9 cellular contexts compared by ENCODE assay signal in genomic region chr19:42122691-42123607, GRCh38. TPM values are rescaled to one million over a fixed set of nuclear protein-coding genes. Genes with fewer than 3 reads are reported as not detected.
DNase-seq lines count a peak whose midpoint lies in the region; ATAC-seq and TF ChIP-seq lines count a peak whose summit lies in the region.
"Had no signal": no experiment of that assay in that cellular context is flagged by ENCODE, and none has a peak within 500 bp of the region (broad histone marks: within the 10 kb centered on the region; RNA-seq: fewer than 3 reads in every experiment).

No MANE protein-coding gene starts in this region.

- peak overlapping the region; percentile 83 for H3K27ac ChIP-seq in OCI-LY1 (ENCODE audit: low read depth, low read length, poor library complexity, severe bottlenecking)
- H3K27ac ChIP-seq: breast epithelium had no signal

- DNase-seq in GM06990 (ENCODE audit: extremely low read depth, insufficient read length), result peak; percentile 64
- DNase-seq in activated T-helper 2 cell treated with anti-CD3 and anti-CD28 coated beads, Interferon-gamma antibody, Interleukin-2, Interleukin-4, amounts not matched to agents 10 μg/mL and 5 μg/mL and 100 μg/mL, durations not matched to agents 14 hours and 24 hours and 36 hours (ENCODE audit: low spot score), result peak; percentile 33
- peak; percentile 89 for DNase-seq in stimulated activated CD4-positive, alpha-beta T cell treated with anti-CD3 and anti-CD28 coated beads, Interleukin-15, amount 100 ng/mL, for 24 hours
- no peak for DNase-seq in NCI-H2196 (lab: John Stamatoyannopoulos, UW; ENCODE audit: unreplicated experiment)
- DNase-seq in UCSD-AML1 (lab: John Stamatoyannopoulos, UW; ENCODE audit: unreplicated experiment), result no peak

- ATAC-seq in GM19455 (IDR thresholded peaks at IDR 0.05; ENCODE audit: unreplicated experiment) (no peak), HG03095 (IDR thresholded peaks at IDR 0.05; ENCODE audit: unreplicated experiment) (no peak)

- H3K79me2 ChIP-seq in OCI-LY1 (ENCODE audit: insufficient read depth, low read length), result no peaks in the 10 kb centered on the region

- H3K9me3 ChIP-seq in OCI-LY1 (ENCODE audit: low read length), result 0 out of 2 replicates have a peak, but pooled peaks cover 2% of the 10 kb centered on the region
- H3K9me3 ChIP-seq: breast epithelium had no signal

- peaks cover 35% of the 10 kb centered on the region for H3K4me1 ChIP-seq in OCI-LY1 (ENCODE audit: insufficient read depth, low read length, severe bottlenecking)
- H3K4me1 ChIP-seq: breast epithelium had no signal

- H4K20me1 ChIP-seq in OCI-LY1 (ENCODE audit: insufficient read depth, low read length), result no peaks in the 10 kb centered on the region

- H3K36me3 Mint-ChIP-seq in activated T-helper 2 cell treated with anti-CD3 and anti-CD28 coated beads, Interferon-gamma antibody, Interleukin-2, Interleukin-4, amounts not matched to agents 10 μg/mL and 5 μg/mL and 100 μg/mL, durations not matched to agents 14 hours and 24 hours and 36 hours (ENCODE audit: low read depth), result peaks cover 40% of the 10 kb centered on the region

- no peaks in the 10 kb centered on the region for H3K9me2 ChIP-seq in OCI-LY1 (ENCODE audit: low read depth, low read length)

- TF ChIP-seq CTCF in GM06990 (IDR thresholded peaks at IDR 0.05; ENCODE audit: insufficient read depth, low read length, poor library complexity, severe bottlenecking), result peak; percentile 26
- TF ChIP-seq CTCF in OCI-LY1 (IDR thresholded peaks at IDR 0.05; ENCODE audit: low read length), result peak; percentile 30; the same call in 1 of the 2 replicates

- H3F3A ChIP-seq in OCI-LY1 (ENCODE audit: insufficient read depth, low read length), result peaks cover 4% of the 10 kb centered on the region

- H3K4me2 ChIP-seq in OCI-LY1 (ENCODE audit: low read length), result peak overlapping the region; percentile 35

- peak overlapping the region; percentile 61 for H3K4me3 ChIP-seq in GM06990 (replicated peaks; ENCODE audit: low read depth, low read length)
- H3K4me3 ChIP-seq in OCI-LY1 (ENCODE audit: low read depth, low read length, poor library complexity, severe bottlenecking), result peak overlapping the region; percentile 29
- H3K4me3 ChIP-seq: breast epithelium had no signal

- H3K27me3 ChIP-seq in GM06990 (replicated peaks; ENCODE audit: control insufficient read depth, insufficient read depth, low read length) (no peaks in the 10 kb centered on the region), OCI-LY1 (ENCODE audit: insufficient read depth, low read length) (no peaks in the 10 kb centered on the region)
- H3K27me3 ChIP-seq: breast epithelium had no signal

- H3K4me1 Mint-ChIP-seq in activated T-helper 2 cell treated with anti-CD3 and anti-CD28 coated beads, Interferon-gamma antibody, Interleukin-2, Interleukin-4, amounts not matched to agents 10 μg/mL and 5 μg/mL and 100 μg/mL, durations not matched to agents 14 hours and 24 hours and 36 hours (ENCODE audit: low read depth), result peaks cover 52% of the 10 kb centered on the region

- no peaks in the 10 kb centered on the region for H3K27me3 Mint-ChIP-seq in activated T-helper 2 cell treated with anti-CD3 and anti-CD28 coated beads, Interferon-gamma antibody, Interleukin-2, Interleukin-4, amounts not matched to agents 10 μg/mL and 5 μg/mL and 100 μg/mL, durations not matched to agents 14 hours and 24 hours and 36 hours (ENCODE audit: low read depth)

- peak overlapping the region; percentile 95 for H3K27ac Mint-ChIP-seq in activated T-helper 2 cell treated with anti-CD3 and anti-CD28 coated beads, Interferon-gamma antibody, Interleukin-2, Interleukin-4, amounts not matched to agents 10 μg/mL and 5 μg/mL and 100 μg/mL, durations not matched to agents 14 hours and 24 hours and 36 hours

- H3K36me3 ChIP-seq in GM06990 (ENCODE audit: control insufficient read depth, insufficient read depth, low read length), result peaks cover 8% of the 10 kb centered on the region
- H3K36me3 ChIP-seq in OCI-LY1 (ENCODE audit: insufficient read depth, low read length), result peaks cover 10% of the 10 kb centered on the region; the same call in 1 of the 2 replicates
- H3K36me3 ChIP-seq: breast epithelium had no signal

- peak overlapping the region; percentile 71 for H3K4me3 Mint-ChIP-seq in activated T-helper 2 cell treated with anti-CD3 and anti-CD28 coated beads, Interferon-gamma antibody, Interleukin-2, Interleukin-4, amounts not matched to agents 10 μg/mL and 5 μg/mL and 100 μg/mL, durations not matched to agents 14 hours and 24 hours and 36 hours (ENCODE audit: low read depth)

- intact Hi-C loops in activated T-helper 2 cell treated with anti-CD3 and anti-CD28 coated beads, Interferon-gamma antibody, Interleukin-2, Interleukin-4, amounts not matched to agents 10 μg/mL and 5 μg/mL and 100 μg/mL, durations not matched to agents 14 hours and 24 hours and 36 hours (cut with micrococcal nuclease), result loop anchor here (1.0 to 2.0 kb wide), 3 partner anchors 9 to 94 kb away; partner anchors contain the start of genes DEDD2 and POU2F2

- peak overlapping the region; percentile 45 for H3K9ac ChIP-seq in OCI-LY1 (ENCODE audit: low read length)

- no peaks in the 10 kb centered on the region for H3K9me3 Mint-ChIP-seq in activated T-helper 2 cell treated with anti-CD3 and anti-CD28 coated beads, Interferon-gamma antibody, Interleukin-2, Interleukin-4, amounts not matched to agents 10 μg/mL and 5 μg/mL and 100 μg/mL, durations not matched to agents 14 hours and 24 hours and 36 hours

- no peak overlapping the region for H2AFZ ChIP-seq in OCI-LY1 (ENCODE audit: low read length)

RNA-seq across cellular contexts. Expression of gene POU2F2, which starts 9.3 kb away (rescaled TPM):
- total RNA-seq in activated T-helper 2 cell treated with anti-CD3 and anti-CD28 coated beads, Interferon-gamma antibody, Interleukin-2, Interleukin-4, amounts not matched to agents 10 μg/mL and 5 μg/mL and 100 μg/mL, durations not matched to agents 14 hours and 24 hours and 36 hours, result 48.6 and 49.5 TPM in 2 replicates

RNA-seq across cellular contexts. Expression of gene ZNF574, which starts 47.0 kb away (rescaled TPM):
- 15.7 and 16.6 TPM in 2 replicates for total RNA-seq in activated T-helper 2 cell treated with anti-CD3 and anti-CD28 coated beads, Interferon-gamma antibody, Interleukin-2, Interleukin-4, amounts not matched to agents 10 μg/mL and 5 μg/mL and 100 μg/mL, durations not matched to agents 14 hours and 24 hours and 36 hours

RNA-seq across cellular contexts. Expression of gene GRIK5, which starts 52.9 kb away (rescaled TPM):
- 2.4 and 3.3 TPM in 2 replicates for total RNA-seq in activated T-helper 2 cell treated with anti-CD3 and anti-CD28 coated beads, Interferon-gamma antibody, Interleukin-2, Interleukin-4, amounts not matched to agents 10 μg/mL and 5 μg/mL and 100 μg/mL, durations not matched to agents 14 hours and 24 hours and 36 hours

Comparison
In these comparisons a context has a peak if more than half of its experiments do, and no peak if none do; other contexts are left out.
1. DNase-seq: peak in GM06990 (single experiment), activated T-helper 2 cell treated with anti-CD3 and anti-CD28 coated beads, Interferon-gamma antibody, Interleukin-2, Interleukin-4, amounts not matched to agents 10 μg/mL and 5 μg/mL and 100 μg/mL, durations not matched to agents 14 hours and 24 hours and 36 hours (single experiment) and stimulated activated CD4-positive, alpha-beta T cell treated with anti-CD3 and anti-CD28 coated beads, Interleukin-15, amount 100 ng/mL, for 24 hours (single experiment); none in NCI-H2196 (single experiment) and UCSD-AML1 (single experiment).